ENCODE assay signal across 22 cellular contexts in genomic region chr16:89936981-89937380, GRCh38. TPM values are rescaled to one million over a fixed set of nuclear protein-coding genes. Genes with fewer than 3 reads are reported as not detected.
DNase-seq lines count a peak whose midpoint lies in the region; ATAC-seq, FAIRE-seq and TF ChIP-seq lines count a peak whose summit lies in the region.
"Had no signal": no experiment of that assay in that cellular context is flagged by ENCODE, and none has a peak within 500 bp of the region (broad histone marks: within the 10 kb centered on the region; RNA-seq: fewer than 3 reads in every experiment).

No MANE protein-coding gene starts in this region.

- H3K36me3 Mint-ChIP-seq in neural crest cell (ENCODE audit: low read depth), result peaks cover 14% of the 10 kb centered on the region
- H3K36me3 Mint-ChIP-seq: CD14-positive monocyte; CD4-positive, CD25-positive, alpha-beta regulatory T cell; CD8-positive, alpha-beta T cell had no signal

- peak; percentile 11 to 30; a peak in 4 of 6 replicates for ATAC-seq in A549
- ATAC-seq in K562, result no peak
- ATAC-seq: CD8-positive, alpha-beta T cell; GM12878 had no signal

- DNase-seq in A549 (ENCODE audit: low read depth in 1 of 2, low spot score in 1 of 2) (no peak), K562 (ENCODE audit: extremely low read depth in 1 of 4, low spot score in 3 of 4) (no peak), neural crest cell (ENCODE audit: low read depth, low spot score) (no peak), COLO668 (lab: John Stamatoyannopoulos, UW; ENCODE audit: unreplicated experiment) (no peak), GM13976 (ENCODE audit: low spot score) (no peak), 8988T (no peak)
- DNase-seq: ACHN; BE2C; C1 segment of cervical spinal cord; CD4-positive, CD25-positive, alpha-beta regulatory T cell; CD8-positive, alpha-beta T cell; COR-L47; DMS 273 treated with DMSO at 0.1 percent for 48 hours; DMS153; DMS79; DND-41; EL; GDM1 had no signal

- H2AFZ ChIP-seq in K562 (ENCODE audit: low read depth, low read length), result no peak overlapping the region

- no peak overlapping the region for H3K4me2 ChIP-seq in A549
- no peak overlapping the region for H3K4me2 ChIP-seq in K562 (ENCODE audit: insufficient read depth, low read length)
- H3K4me2 ChIP-seq: BLaER1 had no signal

- no peaks in the 10 kb centered on the region for H3K9me1 ChIP-seq in K562 (ENCODE audit: control insufficient read depth, insufficient read depth, low read length)

- no peaks in the 10 kb centered on the region; the same call in 1 of the 2 replicates for H4K20me1 ChIP-seq in K562 (replicated peaks; ENCODE audit: control insufficient read depth, insufficient read depth, low read length)

- in situ Hi-C loops in K562 (cut with MboI) (no loop called here), GM13976 (cut with MboI; ENCODE audit: low sequenced_read_pairs, unreplicated experiment) (no loop called here)

- peaks cover 0 to 23% of the 10 kb centered on the region in 2 experiments; a peak in 2 of 5 replicates for H3K27me3 ChIP-seq in K562 (ENCODE audit: control insufficient read depth in 2 of 2, insufficient read depth in 2 of 2, low read length in 2 of 2)
- H3K27me3 ChIP-seq: BE2C, BLaER1 had no signal

- TF ChIP-seq EP300 in A549 (IDR thresholded peaks at IDR 0.05) (no peak), K562 (IDR thresholded peaks at IDR 0.05; ENCODE audit: low read length) (no peak)

- H3K36me3 ChIP-seq in K562 (ENCODE audit: control insufficient read depth, insufficient read depth, low read length), result no peaks in the 10 kb centered on the region

- H3K4me3 Mint-ChIP-seq in neural crest cell, result peak overlapping the region; percentile 15
- H3K4me3 Mint-ChIP-seq: CD14-positive monocyte; CD4-positive, CD25-positive, alpha-beta regulatory T cell; CD8-positive, alpha-beta T cell had no signal

- WGBS in A549 (ENCODE audit: missing lambda C conversion rate), result 93% methylated on average over 20 of the region's 20 CpGs
- 36% methylated on average over 16 of the region's 20 CpGs for WGBS in K562 (ENCODE audit: insufficient coverage, low coverage, missing lambda C conversion rate)

- intact Hi-C loops in K562 (cut with micrococcal nuclease), result no loop called here

- TF ChIP-seq RAD21 in A549 (conservative IDR thresholded peaks at IDR 0.05 in 1 of 2, IDR thresholded peaks at IDR 0.05 in 1 of 2) (no peak), K562 (CRISPR knock-in tag; conservative IDR thresholded peaks at IDR 0.05 in 1 of 2, IDR thresholded peaks at IDR 0.05 in 1 of 2) (no peak)

- no peak overlapping the region for H3K27ac ChIP-seq in A549
- H3K27ac ChIP-seq in K562 (ENCODE audit: extremely low read depth, low read depth, low read length), result no peak overlapping the region
- H3K27ac ChIP-seq: BLaER1 had no signal

- no peak overlapping the region for H3K9ac ChIP-seq in K562 (ENCODE audit: insufficient read depth in 1 of 2, low read depth in 2 of 2, low read length in 2 of 2)
- H3K9ac ChIP-seq: BLaER1 had no signal

- no peaks in the 10 kb centered on the region for H3K4me1 Mint-ChIP-seq in neural crest cell
- H3K4me1 Mint-ChIP-seq: CD14-positive monocyte had no signal

- FAIRE-seq in A549 (lab: Jason Lieb, UNC), result no peak
- no peak for FAIRE-seq in K562 (lab: Jason Lieb, UNC)
- FAIRE-seq: GM12878, GM12892 had no signal

- POLR2A ChIA-PET in A549 (lab: Yijun Ruan, JAX), result no interaction called here
- POLR2A ChIA-PET in K562 (lab: Yijun Ruan, JAX), result no interaction called here

- BruUV-seq in K562 (replicated peaks; lab: Mats Ljungman, UMichigan), result no TSS peak

- H3K9me3 ChIP-seq in A549, result no peaks in the 10 kb centered on the region
- H3K9me3 ChIP-seq in K562 (replicated peaks; ENCODE audit: control insufficient read depth, insufficient read depth, low read depth, low read length), result no peaks in the 10 kb centered on the region
- H3K9me3 ChIP-seq: BE2C, BLaER1 had no signal

- H3K79me2 ChIP-seq in K562 (ENCODE audit: control insufficient read depth, insufficient read depth, low read length), result no peaks in the 10 kb centered on the region

- TF ChIP-seq CTCF in A549 (IDR thresholded peaks at IDR 0.05), result no peak
- no peak for TF ChIP-seq CTCF in K562 (IDR thresholded peaks at IDR 0.05 in 2 of 3, conservative IDR thresholded peaks at IDR 0.05 in 1 of 3; ENCODE audit: insufficient read depth in 2 of 3, low read depth in 1 of 3, low read length in 3 of 3)
- TF ChIP-seq CTCF in neural crest cell (conservative IDR thresholded peaks at IDR 0.05), result no peak
- TF ChIP-seq CTCF in GM13976 (IDR thresholded peaks at IDR 0.05; ENCODE audit: borderline replicate concordance, control extremely low read depth, extremely low read depth, insufficient read depth, missing control alignments), result no peak

- TF ChIP-seq POLR2A in A549 (IDR thresholded peaks at IDR 0.05; ENCODE audit: low read length), result no peak
- TF ChIP-seq POLR2A in K562 (conservative IDR thresholded peaks at IDR 0.05), result no peak

- CTCF ChIA-PET in A549 (lab: Yijun Ruan, JAX) (no interaction called here), K562 (lab: Yijun Ruan, JAX; ENCODE audit: low intra/inter-chr PET ratio) (no interaction called here)

- no peaks in the 10 kb centered on the region for H3K9me3 Mint-ChIP-seq in neural crest cell
- H3K9me3 Mint-ChIP-seq: CD4-positive, CD25-positive, alpha-beta regulatory T cell; CD8-positive, alpha-beta T cell had no signal

- no peaks in the 10 kb centered on the region for H3K27me3 Mint-ChIP-seq in neural crest cell (ENCODE audit: low read depth)

- H3K4me3 ChIP-seq in A549 (no peak overlapping the region), K562 (no peak overlapping the region)
- H3K4me3 ChIP-seq: BLaER1, GM12878 had no signal

- H3K4me1 ChIP-seq in A549, result no peaks in the 10 kb centered on the region
- H3K4me1 ChIP-seq in K562 (replicated peaks in 1 of 2; ENCODE audit: control insufficient read depth in 2 of 2, insufficient read depth in 2 of 2, low read length in 2 of 2), result peaks cover 0 to 17% of the 10 kb centered on the region in 2 experiments; a peak in 2 of 5 replicates
- H3K4me1 ChIP-seq: BE2C had no signal

- no peak overlapping the region for H3K27ac Mint-ChIP-seq in neural crest cell (ENCODE audit: unreplicated experiment)
- H3K27ac Mint-ChIP-seq: CD8-positive, alpha-beta T cell had no signal

RNA-seq across cellular contexts. Expression of gene DEF8, which starts 11.6 kb away (rescaled TPM):
- polyA plus RNA-seq in A549 (2011; rRNA removed), result 63.6 and 69.4 TPM in 2 replicates
- 154 and 175 TPM in 2 replicates for polyA plus RNA-seq in A549 (2012; cell fraction: cytosol; rRNA removed)
- 262 and 280 TPM in 2 replicates for polyA plus RNA-seq in A549 (2012; cell fraction: nucleus; rRNA removed)
- polyA plus RNA-seq in A549 (2017; fragmentation: RNase III; extraction: RNeasy Plus Mini Kit Qiagen cat#74134 plus additional on column Dnase treatment), result 83.0 to 88.7 TPM (median 86.5 TPM) in 3 replicates
- 38.2 and 39.0 TPM in 2 replicates for polyA minus RNA-seq in A549 (2011; rRNA and poly(A)+ RNA removed)
- total RNA-seq in K562 (2011; cell fraction: chromatin; rRNA removed; ENCODE audit: low replicate concordance), result 71.6 and 183 TPM in 2 replicates
- 99.4 and 127 TPM in 2 replicates for total RNA-seq in K562 (2011; cell fraction: nucleolus; rRNA removed)
- 79.5 and 80.2 TPM in 2 replicates for total RNA-seq in K562 (2011; cell fraction: nucleoplasm; rRNA removed)
- total RNA-seq in K562 (2014; rRNA removed), result 147 and 173 TPM in 2 replicates
- total RNA-seq in K562 (2014; rRNA removed; fragmentation: Illumina TruSeq; extraction: Trizol), result 29.4 and 33.0 TPM in 2 replicates
- total RNA-seq in K562 (2015; rRNA removed; fragmentation: Illumina TruSeq; extraction: Trizol), result 58.6 and 63.2 TPM in 2 replicates
- total RNA-seq in K562 (2021), result 71.5 and 80.6 TPM in 2 replicates
- polyA plus RNA-seq in K562 (2011; rRNA removed), result 74.0 and 87.6 TPM in 2 replicates
- 119 and 177 TPM in 2 replicates for polyA plus RNA-seq in K562 (2011; cell fraction: cytosol; rRNA removed)
- polyA plus RNA-seq in K562 (2011; cell fraction: nucleus; rRNA removed), result 132 and 207 TPM in 2 replicates
- polyA plus RNA-seq in K562 (2012), result 63.5 and 81.5 TPM in 2 replicates
- polyA plus RNA-seq in K562 (2014; fragmentation: Illumina TruSeq; extraction: Trizol), result 42.3 and 88.3 TPM in 2 replicates
- polyA plus RNA-seq in K562 (2014; fragmentation: Nextera tagmentation; extraction: Ambion mirVana), result 10 to 100 TPM; 39.3 to 60.1 TPM
- 136 and 173 TPM in 2 replicates for polyA plus RNA-seq in K562 (2014; rRNA removed)
- 27.9 and 38.8 TPM in 2 replicates for polyA minus RNA-seq in K562 (2011; rRNA and poly(A)+ RNA removed)
- 32.6 and 34.2 TPM in 2 replicates for polyA minus RNA-seq in K562 (2011; cell fraction: cytosol; rRNA and poly(A)+ RNA removed)
- 29.4 and 31.1 TPM in 2 replicates for polyA minus RNA-seq in K562 (2011; cell fraction: nucleus; rRNA and poly(A)+ RNA removed)
- total RNA-seq in neural crest cell, result 67.6 and 70.1 TPM in 2 replicates

RNA-seq across cellular contexts. Expression of gene TUBB3, which starts 13.8 kb away (rescaled TPM):
- polyA plus RNA-seq in A549 (2011; rRNA removed), result 48.8 and 48.9 TPM in 2 replicates
- 289 and 332 TPM in 2 replicates for polyA plus RNA-seq in A549 (2012; cell fraction: cytosol; rRNA removed)
- 483 and 655 TPM in 2 replicates for polyA plus RNA-seq in A549 (2012; cell fraction: nucleus; rRNA removed)
- 152 to 180 TPM (median 163 TPM) in 3 replicates for polyA plus RNA-seq in A549 (2017; fragmentation: RNase III; extraction: RNeasy Plus Mini Kit Qiagen cat#74134 plus additional on column Dnase treatment)
- 73.7 and 103 TPM in 2 replicates for polyA minus RNA-seq in A549 (2011; rRNA and poly(A)+ RNA removed)
- 5.7 and 13.6 TPM in 2 replicates for total RNA-seq in K562 (2011; cell fraction: chromatin; rRNA removed; ENCODE audit: low replicate concordance)
- 8.2 and 8.3 TPM in 2 replicates for total RNA-seq in K562 (2011; cell fraction: nucleolus; rRNA removed)
- 5.5 and 7.5 TPM in 2 replicates for total RNA-seq in K562 (2011; cell fraction: nucleoplasm; rRNA removed)
- total RNA-seq in K562 (2014; rRNA removed), result 12.5 and 15.5 TPM in 2 replicates
- total RNA-seq in K562 (2014; rRNA removed; fragmentation: Illumina TruSeq; extraction: Trizol), result 2.1 and 3.2 TPM in 2 replicates
- total RNA-seq in K562 (2015; rRNA removed; fragmentation: Illumina TruSeq; extraction: Trizol), result 6.4 and 8.1 TPM in 2 replicates
- total RNA-seq in K562 (2021), result 12.0 and 13.5 TPM in 2 replicates
- 3.2 and 10.4 TPM in 2 replicates for polyA plus RNA-seq in K562 (2011; rRNA removed)
- 8.5 and 8.8 TPM in 2 replicates for polyA plus RNA-seq in K562 (2011; cell fraction: cytosol; rRNA removed)
- polyA plus RNA-seq in K562 (2011; cell fraction: nucleus; rRNA removed), result 10.4 and 12.3 TPM in 2 replicates
- polyA plus RNA-seq in K562 (2012), result 7.7 and 19.6 TPM in 2 replicates
- polyA plus RNA-seq in K562 (2014; fragmentation: Illumina TruSeq; extraction: Trizol), result 5.0 and 10.0 TPM in 2 replicates
- polyA plus RNA-seq in K562 (2014; fragmentation: Nextera tagmentation; extraction: Ambion mirVana), result under 1 TPM; 0.18 to 0.53 TPM
- 6.8 and 8.3 TPM in 2 replicates for polyA plus RNA-seq in K562 (2014; rRNA removed)
- polyA minus RNA-seq in K562 (2011; rRNA and poly(A)+ RNA removed), result 3.5 and 4.5 TPM in 2 replicates
- polyA minus RNA-seq in K562 (2011; cell fraction: cytosol; rRNA and poly(A)+ RNA removed), result 7.4 and 12.0 TPM in 2 replicates
- polyA minus RNA-seq in K562 (2011; cell fraction: nucleus; rRNA and poly(A)+ RNA removed), result 2.4 and 2.6 TPM in 2 replicates
- 518 and 541 TPM in 2 replicates for total RNA-seq in neural crest cell
- polyA plus RNA-seq: CD14-positive monocyte had no signal

RNA-seq across cellular contexts. Expression of gene MC1R, which starts 18.3 kb away (rescaled TPM):
- polyA plus RNA-seq in A549 (2011; rRNA removed) (7.4 and 8.0 TPM in 2 replicates), A549 (2017; fragmentation: RNase III; extraction: RNeasy Plus Mini Kit Qiagen cat#74134 plus additional on column Dnase treatment) (6.1 to 9.2 TPM (median 8.0 TPM) in 3 replicates), K562 (2011; rRNA removed) (3.5 and 4.2 TPM in 2 replicates), K562 (2014; fragmentation: Illumina TruSeq; extraction: Trizol) (1.5 and 2.7 TPM in 2 replicates), K562 (2014; fragmentation: Nextera tagmentation; extraction: Ambion mirVana) (under 1 TPM in 1 of 2 experiments, not detected in 1; 0.14 TPM), K562 (2014; rRNA removed) (4.7 and 5.3 TPM in 2 replicates)
- 8.8 and 9.5 TPM in 2 replicates for polyA plus RNA-seq in A549 (2012; cell fraction: cytosol; rRNA removed)
- polyA plus RNA-seq in A549 (2012; cell fraction: nucleus; rRNA removed), result 44.8 and 58.2 TPM in 2 replicates
- polyA minus RNA-seq in A549 (2011; rRNA and poly(A)+ RNA removed), result 8.0 and 10.7 TPM in 2 replicates
- total RNA-seq in K562 (2011; cell fraction: chromatin; rRNA removed; ENCODE audit: low replicate concordance), result 70.1 and 162 TPM in 2 replicates
- 54.5 and 55.7 TPM in 2 replicates for total RNA-seq in K562 (2011; cell fraction: nucleolus; rRNA removed)
- total RNA-seq in K562 (2011; cell fraction: nucleoplasm; rRNA removed), result 90.5 and 111 TPM in 2 replicates
- total RNA-seq in K562 (2014; rRNA removed) (3.1 and 3.3 TPM in 2 replicates), K562 (2014; rRNA removed; fragmentation: Illumina TruSeq; extraction: Trizol) (0.67 and 0.87 TPM in 2 replicates), K562 (2015; rRNA removed; fragmentation: Illumina TruSeq; extraction: Trizol) (2.0 and 2.1 TPM in 2 replicates), K562 (2021) (3.4 and 3.5 TPM in 2 replicates), neural crest cell (7.7 and 8.3 TPM in 2 replicates)
- polyA plus RNA-seq in K562 (2011; cell fraction: cytosol; rRNA removed), result 5.6 and 6.1 TPM in 2 replicates
- polyA plus RNA-seq in K562 (2011; cell fraction: nucleus; rRNA removed), result 27.9 and 42.6 TPM in 2 replicates
- 3.6 and 4.6 TPM in 2 replicates for polyA plus RNA-seq in K562 (2012)
- polyA minus RNA-seq in K562 (2011; rRNA and poly(A)+ RNA removed), result 6.4 and 10.6 TPM in 2 replicates
- 1.6 and 2.7 TPM in 2 replicates for polyA minus RNA-seq in K562 (2011; cell fraction: cytosol; rRNA and poly(A)+ RNA removed)
- polyA minus RNA-seq in K562 (2011; cell fraction: nucleus; rRNA and poly(A)+ RNA removed), result 6.1 and 6.7 TPM in 2 replicates

Comparison
In these comparisons a context has a peak if more than half of its experiments do, and no peak if none do; other contexts are left out.
1. RNA of gene TUBB3, which starts 13.8 kb away (total RNA-seq): 518 to 541 TPM in neural crest cell; 2.1 to 15.5 TPM in K562; every median in the first group is over 10 times any median in the second.
2. Of the 35 proteins assayed by ChIP-seq in both K562 and A549: peak only in K562: CEBPB; only in A549: none; in both: none; in neither: 34.